ENCODE assay signal across 1 cellular context in the genomic region with DNA sequence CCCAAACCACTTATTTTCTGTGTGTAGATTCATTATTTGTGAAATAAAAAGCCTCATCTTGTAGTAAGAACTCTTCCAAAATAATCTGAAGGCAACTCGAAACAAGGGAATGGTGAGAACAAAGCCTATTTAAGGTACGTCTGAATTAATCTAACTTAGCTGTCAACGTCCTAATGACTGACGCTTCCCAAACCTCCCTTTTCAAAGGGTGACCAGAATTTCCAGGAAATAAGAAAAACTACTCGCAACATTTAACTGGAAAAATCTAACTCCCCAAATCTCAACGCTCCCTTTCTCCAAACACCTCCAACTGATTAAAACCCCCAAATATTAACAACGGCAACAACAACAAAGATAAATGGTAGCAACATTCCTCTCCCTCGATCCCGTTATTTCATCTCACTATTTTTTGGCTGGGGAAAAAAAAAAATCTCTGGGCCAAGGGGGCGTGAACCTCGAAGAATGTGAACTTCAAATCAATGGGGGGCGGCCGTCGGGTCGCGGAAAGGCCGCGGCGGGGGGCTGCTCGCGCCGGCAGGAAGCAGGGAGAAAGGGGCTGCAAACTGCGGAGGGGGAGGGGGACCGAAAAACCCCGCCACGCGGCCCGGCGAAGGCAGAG.
TF ChIP-seq lines count a peak whose summit lies in the region.

No MANE protein-coding gene starts in this region.

TF ChIP-seq in GM12878, 131 proteins besides CTCF, POLR2A, EP300 and RAD21:
- TF ChIP-seq FOXM1 (IDR thresholded peaks at IDR 0.05; ENCODE audit: low read depth, low read length) (0 out of 2 replicates have a peak, but pooled peaks have one; percentile 12), ZNF622 (IDR thresholded peaks at IDR 0.05) (no peak), ZBED1 (IDR thresholded peaks at IDR 0.05; ENCODE audit: borderline replicate concordance) (0 out of 2 replicates have a peak, but pooled peaks have one; percentile 6), EGR1 (IDR thresholded peaks at IDR 0.05; ENCODE audit: borderline replicate concordance in 1 of 2, low read depth in 2 of 2, low read length in 2 of 2) (no peak), ZNF217 (IDR thresholded peaks at IDR 0.05) (no peak), CHD1 (IDR thresholded peaks at IDR 0.05; ENCODE audit: low read depth, low read length) (peak; percentile 8; the same call in 1 of the 2 replicates), BCL11A (IDR thresholded peaks at IDR 0.05; ENCODE audit: low read depth, low read length) (no peak), NFYA (IDR thresholded peaks at IDR 0.05; ENCODE audit: borderline replicate concordance, low read depth, low read length) (no peak), MTA2 (IDR thresholded peaks at IDR 0.05; ENCODE audit: low read depth) (no peak), EZH2 (IDR thresholded peaks at IDR 0.05; ENCODE audit: borderline replicate concordance, control insufficient read depth, low read depth, low read length) (no peak), RCOR1 (conservative IDR thresholded peaks at IDR 0.05; ENCODE audit: low read depth, low read length) (no peak), SREBF2 (IDR thresholded peaks at IDR 0.05; ENCODE audit: low read length) (no peak), NR2C1 (IDR thresholded peaks at IDR 0.05) (0 out of 2 replicates have a peak, but pooled peaks have one; percentile 15), BACH1 (IDR thresholded peaks at IDR 0.05; ENCODE audit: borderline replicate concordance) (no peak), ZNF384 (IDR thresholded peaks at IDR 0.05; ENCODE audit: borderline replicate concordance, low read depth, low read length) (peak; percentile 29; the same call in 1 of the 2 replicates), NFIC (IDR thresholded peaks at IDR 0.05; ENCODE audit: low read depth, low read length) (peak; percentile 29; the same call in 1 of the 2 replicates), MXI1 (IDR thresholded peaks at IDR 0.05; ENCODE audit: low read depth, low read length) (no peak; the same call in 1 of the 2 replicates), EED (IDR thresholded peaks at IDR 0.05; ENCODE audit: low read depth) (peak; percentile 49; the same call in 1 of the 2 replicates), BRCA1 (IDR thresholded peaks at IDR 0.05; ENCODE audit: low read depth, low read length) (no peak)
- TF ChIP-seq, protein P1, sequence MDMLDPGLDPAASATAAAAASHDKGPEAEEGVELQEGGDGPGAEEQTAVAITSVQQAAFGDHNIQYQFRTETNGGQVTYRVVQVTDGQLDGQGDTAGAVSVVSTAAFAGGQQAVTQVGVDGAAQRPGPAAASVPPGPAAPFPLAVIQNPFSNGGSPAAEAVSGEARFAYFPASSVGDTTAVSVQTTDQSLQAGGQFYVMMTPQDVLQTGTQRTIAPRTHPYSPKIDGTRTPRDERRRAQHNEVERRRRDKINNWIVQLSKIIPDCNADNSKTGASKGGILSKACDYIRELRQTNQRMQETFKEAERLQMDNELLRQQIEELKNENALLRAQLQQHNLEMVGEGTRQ (IDR thresholded peaks at IDR 0.05; ENCODE audit: borderline replicate concordance, low read depth, low read length) = no peak
- TF ChIP-seq, protein P2, sequence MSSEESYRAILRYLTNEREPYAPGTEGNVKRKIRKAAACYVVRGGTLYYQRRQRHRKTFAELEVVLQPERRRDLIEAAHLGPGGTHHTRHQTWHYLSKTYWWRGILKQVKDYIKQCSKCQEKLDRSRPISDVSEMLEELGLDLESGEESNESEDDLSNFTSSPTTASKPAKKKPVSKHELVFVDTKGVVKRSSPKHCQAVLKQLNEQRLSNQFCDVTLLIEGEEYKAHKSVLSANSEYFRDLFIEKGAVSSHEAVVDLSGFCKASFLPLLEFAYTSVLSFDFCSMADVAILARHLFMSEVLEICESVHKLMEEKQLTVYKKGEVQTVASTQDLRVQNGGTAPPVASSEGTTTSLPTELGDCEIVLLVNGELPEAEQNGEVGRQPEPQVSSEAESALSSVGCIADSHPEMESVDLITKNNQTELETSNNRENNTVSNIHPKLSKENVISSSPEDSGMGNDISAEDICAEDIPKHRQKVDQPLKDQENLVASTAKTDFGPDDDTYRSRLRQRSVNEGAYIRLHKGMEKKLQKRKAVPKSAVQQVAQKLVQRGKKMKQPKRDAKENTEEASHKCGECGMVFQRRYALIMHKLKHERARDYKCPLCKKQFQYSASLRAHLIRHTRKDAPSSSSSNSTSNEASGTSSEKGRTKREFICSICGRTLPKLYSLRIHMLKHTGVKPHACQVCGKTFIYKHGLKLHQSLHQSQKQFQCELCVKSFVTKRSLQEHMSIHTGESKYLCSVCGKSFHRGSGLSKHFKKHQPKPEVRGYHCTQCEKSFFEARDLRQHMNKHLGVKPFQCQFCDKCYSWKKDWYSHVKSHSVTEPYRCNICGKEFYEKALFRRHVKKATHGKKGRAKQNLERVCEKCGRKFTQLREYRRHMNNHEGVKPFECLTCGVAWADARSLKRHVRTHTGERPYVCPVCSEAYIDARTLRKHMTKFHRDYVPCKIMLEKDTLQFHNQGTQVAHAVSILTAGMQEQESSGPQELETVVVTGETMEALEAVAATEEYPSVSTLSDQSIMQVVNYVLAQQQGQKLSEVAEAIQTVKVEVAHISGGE (CRISPR knock-in tag; IDR thresholded peaks at IDR 0.05) = no peak
- TF ChIP-seq, protein P3, sequence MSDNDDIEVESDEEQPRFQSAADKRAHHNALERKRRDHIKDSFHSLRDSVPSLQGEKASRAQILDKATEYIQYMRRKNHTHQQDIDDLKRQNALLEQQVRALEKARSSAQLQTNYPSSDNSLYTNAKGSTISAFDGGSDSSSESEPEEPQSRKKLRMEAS (IDR thresholded peaks at IDR 0.05; ENCODE audit: low read depth, low read length) = peak; percentile 36
- TF ChIP-seq, protein P4, sequence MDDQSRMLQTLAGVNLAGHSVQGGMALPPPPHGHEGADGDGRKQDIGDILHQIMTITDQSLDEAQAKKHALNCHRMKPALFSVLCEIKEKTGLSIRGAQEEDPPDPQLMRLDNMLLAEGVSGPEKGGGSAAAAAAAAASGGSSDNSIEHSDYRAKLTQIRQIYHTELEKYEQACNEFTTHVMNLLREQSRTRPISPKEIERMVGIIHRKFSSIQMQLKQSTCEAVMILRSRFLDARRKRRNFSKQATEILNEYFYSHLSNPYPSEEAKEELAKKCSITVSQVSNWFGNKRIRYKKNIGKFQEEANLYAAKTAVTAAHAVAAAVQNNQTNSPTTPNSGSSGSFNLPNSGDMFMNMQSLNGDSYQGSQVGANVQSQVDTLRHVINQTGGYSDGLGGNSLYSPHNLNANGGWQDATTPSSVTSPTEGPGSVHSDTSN (IDR thresholded peaks at IDR 0.05; ENCODE audit: insufficient replicate concordance, low read depth, low read length) = peak; percentile 26
- TF ChIP-seq, protein P5, sequence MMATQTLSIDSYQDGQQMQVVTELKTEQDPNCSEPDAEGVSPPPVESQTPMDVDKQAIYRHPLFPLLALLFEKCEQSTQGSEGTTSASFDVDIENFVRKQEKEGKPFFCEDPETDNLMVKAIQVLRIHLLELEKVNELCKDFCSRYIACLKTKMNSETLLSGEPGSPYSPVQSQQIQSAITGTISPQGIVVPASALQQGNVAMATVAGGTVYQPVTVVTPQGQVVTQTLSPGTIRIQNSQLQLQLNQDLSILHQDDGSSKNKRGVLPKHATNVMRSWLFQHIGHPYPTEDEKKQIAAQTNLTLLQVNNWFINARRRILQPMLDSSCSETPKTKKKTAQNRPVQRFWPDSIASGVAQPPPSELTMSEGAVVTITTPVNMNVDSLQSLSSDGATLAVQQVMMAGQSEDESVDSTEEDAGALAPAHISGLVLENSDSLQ (IDR thresholded peaks at IDR 0.05) = peak; percentile 71
- TF ChIP-seq, protein P6, sequence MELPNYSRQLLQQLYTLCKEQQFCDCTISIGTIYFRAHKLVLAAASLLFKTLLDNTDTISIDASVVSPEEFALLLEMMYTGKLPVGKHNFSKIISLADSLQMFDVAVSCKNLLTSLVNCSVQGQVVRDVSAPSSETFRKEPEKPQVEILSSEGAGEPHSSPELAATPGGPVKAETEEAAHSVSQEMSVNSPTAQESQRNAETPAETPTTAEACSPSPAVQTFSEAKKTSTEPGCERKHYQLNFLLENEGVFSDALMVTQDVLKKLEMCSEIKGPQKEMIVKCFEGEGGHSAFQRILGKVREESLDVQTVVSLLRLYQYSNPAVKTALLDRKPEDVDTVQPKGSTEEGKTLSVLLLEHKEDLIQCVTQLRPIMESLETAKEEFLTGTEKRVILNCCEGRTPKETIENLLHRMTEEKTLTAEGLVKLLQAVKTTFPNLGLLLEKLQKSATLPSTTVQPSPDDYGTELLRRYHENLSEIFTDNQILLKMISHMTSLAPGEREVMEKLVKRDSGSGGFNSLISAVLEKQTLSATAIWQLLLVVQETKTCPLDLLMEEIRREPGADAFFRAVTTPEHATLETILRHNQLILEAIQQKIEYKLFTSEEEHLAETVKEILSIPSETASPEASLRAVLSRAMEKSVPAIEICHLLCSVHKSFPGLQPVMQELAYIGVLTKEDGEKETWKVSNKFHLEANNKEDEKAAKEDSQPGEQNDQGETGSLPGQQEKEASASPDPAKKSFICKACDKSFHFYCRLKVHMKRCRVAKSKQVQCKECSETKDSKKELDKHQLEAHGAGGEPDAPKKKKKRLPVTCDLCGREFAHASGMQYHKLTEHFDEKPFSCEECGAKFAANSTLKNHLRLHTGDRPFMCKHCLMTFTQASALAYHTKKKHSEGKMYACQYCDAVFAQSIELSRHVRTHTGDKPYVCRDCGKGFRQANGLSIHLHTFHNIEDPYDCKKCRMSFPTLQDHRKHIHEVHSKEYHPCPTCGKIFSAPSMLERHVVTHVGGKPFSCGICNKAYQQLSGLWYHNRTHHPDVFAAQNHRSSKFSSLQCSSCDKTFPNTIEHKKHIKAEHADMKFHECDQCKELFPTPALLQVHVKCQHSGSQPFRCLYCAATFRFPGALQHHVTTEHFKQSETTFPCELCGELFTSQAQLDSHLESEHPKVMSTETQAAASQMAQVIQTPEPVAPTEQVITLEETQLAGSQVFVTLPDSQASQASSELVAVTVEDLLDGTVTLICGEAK (IDR thresholded peaks at IDR 0.05; ENCODE audit: borderline replicate concordance) = peak; percentile 36; the same call in 1 of the 2 replicates
- TF ChIP-seq, protein P7, sequence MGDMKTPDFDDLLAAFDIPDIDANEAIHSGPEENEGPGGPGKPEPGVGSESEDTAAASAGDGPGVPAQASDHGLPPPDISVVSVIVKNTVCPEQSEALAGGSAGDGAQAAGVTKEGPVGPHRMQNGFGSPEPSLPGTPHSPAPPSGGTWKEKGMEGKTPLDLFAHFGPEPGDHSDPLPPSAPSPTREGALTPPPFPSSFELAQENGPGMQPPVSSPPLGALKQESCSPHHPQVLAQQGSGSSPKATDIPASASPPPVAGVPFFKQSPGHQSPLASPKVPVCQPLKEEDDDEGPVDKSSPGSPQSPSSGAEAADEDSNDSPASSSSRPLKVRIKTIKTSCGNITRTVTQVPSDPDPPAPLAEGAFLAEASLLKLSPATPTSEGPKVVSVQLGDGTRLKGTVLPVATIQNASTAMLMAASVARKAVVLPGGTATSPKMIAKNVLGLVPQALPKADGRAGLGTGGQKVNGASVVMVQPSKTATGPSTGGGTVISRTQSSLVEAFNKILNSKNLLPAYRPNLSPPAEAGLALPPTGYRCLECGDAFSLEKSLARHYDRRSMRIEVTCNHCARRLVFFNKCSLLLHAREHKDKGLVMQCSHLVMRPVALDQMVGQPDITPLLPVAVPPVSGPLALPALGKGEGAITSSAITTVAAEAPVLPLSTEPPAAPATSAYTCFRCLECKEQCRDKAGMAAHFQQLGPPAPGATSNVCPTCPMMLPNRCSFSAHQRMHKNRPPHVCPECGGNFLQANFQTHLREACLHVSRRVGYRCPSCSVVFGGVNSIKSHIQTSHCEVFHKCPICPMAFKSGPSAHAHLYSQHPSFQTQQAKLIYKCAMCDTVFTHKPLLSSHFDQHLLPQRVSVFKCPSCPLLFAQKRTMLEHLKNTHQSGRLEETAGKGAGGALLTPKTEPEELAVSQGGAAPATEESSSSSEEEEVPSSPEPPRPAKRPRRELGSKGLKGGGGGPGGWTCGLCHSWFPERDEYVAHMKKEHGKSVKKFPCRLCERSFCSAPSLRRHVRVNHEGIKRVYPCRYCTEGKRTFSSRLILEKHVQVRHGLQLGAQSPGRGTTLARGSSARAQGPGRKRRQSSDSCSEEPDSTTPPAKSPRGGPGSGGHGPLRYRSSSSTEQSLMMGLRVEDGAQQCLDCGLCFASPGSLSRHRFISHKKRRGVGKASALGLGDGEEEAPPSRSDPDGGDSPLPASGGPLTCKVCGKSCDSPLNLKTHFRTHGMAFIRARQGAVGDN (IDR thresholded peaks at IDR 0.05) = no peak
- TF ChIP-seq, protein P8, sequence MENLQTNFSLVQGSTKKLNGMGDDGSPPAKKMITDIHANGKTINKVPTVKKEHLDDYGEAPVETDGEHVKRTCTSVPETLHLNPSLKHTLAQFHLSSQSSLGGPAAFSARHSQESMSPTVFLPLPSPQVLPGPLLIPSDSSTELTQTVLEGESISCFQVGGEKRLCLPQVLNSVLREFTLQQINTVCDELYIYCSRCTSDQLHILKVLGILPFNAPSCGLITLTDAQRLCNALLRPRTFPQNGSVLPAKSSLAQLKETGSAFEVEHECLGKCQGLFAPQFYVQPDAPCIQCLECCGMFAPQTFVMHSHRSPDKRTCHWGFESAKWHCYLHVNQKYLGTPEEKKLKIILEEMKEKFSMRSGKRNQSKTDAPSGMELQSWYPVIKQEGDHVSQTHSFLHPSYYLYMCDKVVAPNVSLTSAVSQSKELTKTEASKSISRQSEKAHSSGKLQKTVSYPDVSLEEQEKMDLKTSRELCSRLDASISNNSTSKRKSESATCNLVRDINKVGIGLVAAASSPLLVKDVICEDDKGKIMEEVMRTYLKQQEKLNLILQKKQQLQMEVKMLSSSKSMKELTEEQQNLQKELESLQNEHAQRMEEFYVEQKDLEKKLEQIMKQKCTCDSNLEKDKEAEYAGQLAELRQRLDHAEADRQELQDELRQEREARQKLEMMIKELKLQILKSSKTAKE (IDR thresholded peaks at IDR 0.05; ENCODE audit: low read depth, poor library complexity, severe bottlenecking) = no peak
- TF ChIP-seq, protein P9, sequence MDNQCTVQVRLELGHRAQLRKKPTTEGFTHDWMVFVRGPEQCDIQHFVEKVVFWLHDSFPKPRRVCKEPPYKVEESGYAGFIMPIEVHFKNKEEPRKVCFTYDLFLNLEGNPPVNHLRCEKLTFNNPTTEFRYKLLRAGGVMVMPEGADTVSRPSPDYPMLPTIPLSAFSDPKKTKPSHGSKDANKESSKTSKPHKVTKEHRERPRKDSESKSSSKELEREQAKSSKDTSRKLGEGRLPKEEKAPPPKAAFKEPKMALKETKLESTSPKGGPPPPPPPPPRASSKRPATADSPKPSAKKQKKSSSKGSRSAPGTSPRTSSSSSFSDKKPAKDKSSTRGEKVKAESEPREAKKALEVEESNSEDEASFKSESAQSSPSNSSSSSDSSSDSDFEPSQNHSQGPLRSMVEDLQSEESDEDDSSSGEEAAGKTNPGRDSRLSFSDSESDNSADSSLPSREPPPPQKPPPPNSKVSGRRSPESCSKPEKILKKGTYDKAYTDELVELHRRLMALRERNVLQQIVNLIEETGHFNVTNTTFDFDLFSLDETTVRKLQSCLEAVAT (IDR thresholded peaks at IDR 0.05) = peak; percentile 73
TF ChIP-seq in GM12878: peak in this region for 12.
